Comparison of ENCODE assay signal across 15 cellular contexts in genomic region chr2:113760400-113760799, GRCh38. TPM values are rescaled to one million over a fixed set of nuclear protein-coding genes. Genes with fewer than 3 reads are reported as not detected.
DNase-seq lines count a peak whose midpoint lies in the region; ATAC-seq and TF ChIP-seq lines count a peak whose summit lies in the region.
"Had no signal": no experiment of that assay in that cellular context is flagged by ENCODE, and none has a peak within 500 bp of the region (broad histone marks: within the 10 kb centered on the region; RNA-seq: fewer than 3 reads in every experiment).

No MANE protein-coding gene starts in this region.

- H3K9me3 ChIP-seq in heart right ventricle (peaks cover 0 to 5% (median 0%) of the 10 kb centered on the region in 11 donors), right cardiac atrium (ENCODE audit: control insufficient read depth, low read length) (no peaks in the 10 kb centered on the region)
- H3K9me3 ChIP-seq: body of pancreas had no signal

- TF ChIP-seq CTCF in heart right ventricle (IDR thresholded peaks at IDR 0.05) = no peak
- no peak for TF ChIP-seq CTCF in brain microvascular endothelial cell (IDR thresholded peaks at IDR 0.05; ENCODE audit: low read depth, low read length, missing control alignments)

- H3K4me1 ChIP-seq in heart right ventricle = peaks cover 0 to 26% (median 10%) of the 10 kb centered on the region in 9 donors
- H3K4me1 ChIP-seq in right cardiac atrium (ENCODE audit: control insufficient read depth, insufficient read depth, low read length) = no peaks in the 10 kb centered on the region

- in situ Hi-C loops in brain microvascular endothelial cell (cut with HindIII; ENCODE audit: low pct_ligation_motif_present, low sequenced_read_pairs) = loop anchor here (25.0 kb wide), 1 partner anchor 202 kb away; no protein-coding TSS in a partner anchor

- intact Hi-C loops in heart right ventricle (cut with DNase I) = loop anchor here in 2 of 10 donors (1.0 to 5.0 kb wide), 2 partner anchors 57 to 129 kb away; no protein-coding TSS in a partner anchor
- intact Hi-C loops in left cardiac atrium (cut with DNase I) = no loop called here
- intact Hi-C loops in right cardiac atrium (cut with DNase I) = no loop called here

- WGBS in heart right ventricle, 2 donors = 2 to 13% methylated on average over 1 of the region's 1 CpG
- 13% methylated on average over 1 of the region's 1 CpG for WGBS in right cardiac atrium

- no peaks in the 10 kb centered on the region for H3K27me3 ChIP-seq in heart right ventricle
- no peaks in the 10 kb centered on the region for H3K27me3 ChIP-seq in brain microvascular endothelial cell (replicated peaks)
- H3K27me3 ChIP-seq in right cardiac atrium (ENCODE audit: control insufficient read depth, insufficient read depth) = no peaks in the 10 kb centered on the region
- H3K27me3 ChIP-seq: body of pancreas had no signal

- ATAC-seq in heart right ventricle (peak in 5 of 8 donors; percentile 14 to 56 (median 26)), left cardiac atrium (no peak), right cardiac atrium (no peak), HG03196 (IDR thresholded peaks at IDR 0.05; ENCODE audit: unreplicated experiment) (no peak)
- ATAC-seq: body of pancreas, T-cell had no signal

- H3K36me3 ChIP-seq in heart right ventricle (no peaks in the 10 kb centered on the region), brain microvascular endothelial cell (replicated peaks) (no peaks in the 10 kb centered on the region)

- DNase-seq in heart right ventricle = peak in 1 of 2 donors; percentile 15
- no peak for DNase-seq in left cardiac atrium
- peak; percentile 55 for DNase-seq in brain microvascular endothelial cell
- DNase-seq in right cardiac atrium = no peak
- DNase-seq in NCI-H187 treated with DMSO at 0.1 percent for 48 hours (lab: John Stamatoyannopoulos, UW) = no peak
- DNase-seq in epidermal melanocyte (ENCODE audit: insufficient read length, low spot score) = no peak
- DNase-seq in stimulated activated naive CD4-positive, alpha-beta T cell treated with Interleukin-2 at 50 U/mL for 16 hours (lab: John Stamatoyannopoulos, UW) = no peak
- DNase-seq: activated B cell treated with CpG ODN at 0.5 μM for 24 hours; activated effector memory CD4-positive, alpha-beta T cell treated with Interleukin-2 at 50 U/mL for 16 hours; body of pancreas; effector CD8-positive, alpha-beta T cell; NCI-H1694 treated with DMSO at 0.1 percent for 48 hours; NCI-H510A; T-cell had no signal

- H3K27ac ChIP-seq in heart right ventricle (peak overlapping the region in 7 of 10 donors; percentile 46 to 58 (median 51)), brain microvascular endothelial cell (no peak overlapping the region), right cardiac atrium (ENCODE audit: low read length) (peak overlapping the region; percentile 32)
- H3K27ac ChIP-seq: body of pancreas had no signal

- H3K4me3 ChIP-seq in heart right ventricle (no peak overlapping the region), brain microvascular endothelial cell (ENCODE audit: low read depth, low read length) (no peak overlapping the region), right cardiac atrium (ENCODE audit: low read length) (no peak overlapping the region)
- H3K4me3 ChIP-seq: body of pancreas had no signal

RNA-seq across cellular contexts. Expression of gene SLC35F5, which starts 4.0 kb away (rescaled TPM):
- total RNA-seq in heart right ventricle (10 to 100 TPM; 52.9 to 67.1 (median 59.2) TPM), left cardiac atrium (10 to 100 TPM; 48.5 to 62.2 TPM), right cardiac atrium (10 to 100 TPM; 51.2 to 60.2 (median 56.3) TPM)
- polyA plus RNA-seq in heart right ventricle (10 to 100 TPM; 18.3 to 21.0 TPM), right cardiac atrium (32.8 TPM)

Comparison
In these comparisons a context has a peak if more than half of its experiments do, and no peak if none do; other contexts are left out.
1. ATAC-seq: peak in heart right ventricle (5 of 8); none in left cardiac atrium (0 of 2), right cardiac atrium (0 of 2) and HG03196 (single experiment).